Comparison of ENCODE assay signal across 25 cellular contexts in genomic region chr7:54992876-54993490, GRCh38. TPM values are rescaled to one million over a fixed set of nuclear protein-coding genes. Genes with fewer than 3 reads are reported as not detected.
DNase-seq lines count a peak whose midpoint lies in the region; ATAC-seq, FAIRE-seq and TF ChIP-seq lines count a peak whose summit lies in the region.
"Had no signal": no experiment of that assay in that cellular context is flagged by ENCODE, and none has a peak within 500 bp of the region (broad histone marks: within the 10 kb centered on the region; RNA-seq: fewer than 3 reads in every experiment).

No MANE protein-coding gene starts in this region.

- H3K36me3 Mint-ChIP-seq in WTC11: no peaks in the 10 kb centered on the region

- no peak overlapping the region for H3K18ac ChIP-seq in IMR-90 (ENCODE audit: low read depth, low read length)

- H3K4me2 ChIP-seq in IMR-90 (ENCODE audit: low read depth, low read length): no peak overlapping the region
- peak overlapping the region; percentile 21; the same call in 1 of the 2 replicates for H3K4me2 ChIP-seq in HepG2 (ENCODE audit: low read depth, low read length)

- H3K4me3 ChIP-seq in IMR-90 (ENCODE audit: insufficient read depth, low read depth, low read length): no peak overlapping the region
- no peak overlapping the region for H3K4me3 ChIP-seq in cardiac fibroblast (replicated peaks in 1 of 2; ENCODE audit: low read depth in 2 of 2, low read length in 2 of 2)
- no peak overlapping the region for H3K4me3 ChIP-seq in HepG2 (replicated peaks in 1 of 3; ENCODE audit: insufficient read depth in 1 of 3, low read depth in 2 of 3, low read length in 3 of 3)
- H3K4me3 ChIP-seq in HAP-1: no peak overlapping the region
- H3K4me3 ChIP-seq: gastrocnemius medialis, psoas muscle had no signal

- no peak overlapping the region for H3K56ac ChIP-seq in IMR-90 (ENCODE audit: extremely low read depth, insufficient read depth, low read length)

- BruUV-seq in IMR-90 (replicated peaks; lab: Mats Ljungman, UMichigan): no TSS peak
- no TSS peak for BruUV-seq in HepG2 (replicated peaks; lab: Mats Ljungman, UMichigan)

- H3K4ac ChIP-seq in IMR-90 (ENCODE audit: low read depth, low read length): peak overlapping the region; percentile 52

- H2AFZ ChIP-seq in IMR-90 (replicated peaks; ENCODE audit: low read length, poor library complexity) (peak overlapping the region; percentile 30), HepG2 (ENCODE audit: low read length) (no peak overlapping the region)

- peaks cover 0 to 11% of the 10 kb centered on the region in 2 experiments; a peak in 1 of 4 replicates for H3K79me1 ChIP-seq in IMR-90 (ENCODE audit: low read depth in 1 of 2, low read length in 2 of 2)

- H4K20me1 ChIP-seq in IMR-90 (ENCODE audit: insufficient read depth, low read length) (no peaks in the 10 kb centered on the region), HepG2 (ENCODE audit: insufficient read depth, low read length) (no peaks in the 10 kb centered on the region)

- ATAC-seq in IMR-90 (ENCODE audit: low read depth): no peak
- peak; percentile 47; the same call in 2 of the 3 replicates for ATAC-seq in HepG2
- ATAC-seq in HG03439 (IDR thresholded peaks at IDR 0.05; ENCODE audit: unreplicated experiment): no peak
- no peak for ATAC-seq in WTC11
- ATAC-seq: activated T-cell treated with anti-CD3 and anti-CD28 coated beads, Interleukin-2, amount 50 U/mL, for 4 hours had no signal

- H3K9me3 Mint-ChIP-seq in WTC11: 0 out of 2 replicates have a peak, but pooled peaks cover 3% of the 10 kb centered on the region
- H3K9me3 Mint-ChIP-seq: activated T-cell treated with anti-CD3 and anti-CD28 coated beads, Interleukin-2, amount 50 U/mL, for 4 hours had no signal

- DNase-seq in EL: peak; percentile 36
- peak; percentile 11 for DNase-seq in IMR-90
- peak; percentile 26 to 66 for DNase-seq in cardiac fibroblast (ENCODE audit: low read depth in 2 of 2)
- DNase-seq in HepG2 (ENCODE audit: low spot score): no peak
- DNase-seq in HAP-1 (ENCODE audit: low spot score in 2 of 2): no peak
- no peak for DNase-seq in NCI-H345 (lab: John Stamatoyannopoulos, UW)
- no peak for DNase-seq in WTC11 (ENCODE audit: low spot score)
- DNase-seq: activated naive CD4-positive, alpha-beta T cell; activated T-cell treated with anti-CD3 and anti-CD28 coated beads, Interleukin-2, amount 50 U/mL, for 4 hours; AML-193; amniotic stem cell; DMS79 treated with DMSO at 0.1 percent for 48 hours; gastrocnemius medialis; MM.1S; NCI-H187; NCI-H226; NCI-H82; psoas muscle; stimulated activated CD4-positive, alpha-beta T cell treated with anti-CD3 and anti-CD28 coated beads, Interleukin-4, amount 100 ng/mL, for 24 hours; stimulated activated naive CD4-positive, alpha-beta T cell treated with Interleukin-2 at 50 U/mL for 16 hours had no signal

- no peaks in the 10 kb centered on the region for H3K9me3 ChIP-seq in IMR-90 (ENCODE audit: control insufficient read depth, insufficient read depth, low read length)
- H3K9me3 ChIP-seq in HepG2 (ENCODE audit: low read length): no peaks in the 10 kb centered on the region
- no peaks in the 10 kb centered on the region for H3K9me3 ChIP-seq in HAP-1
- H3K9me3 ChIP-seq: gastrocnemius medialis, neutrophil, psoas muscle had no signal

- in situ Hi-C loops in IMR-90 (cut with MboI; ENCODE audit: low sequenced_read_pairs) (no loop called here), HepG2 (cut with HindIII; ENCODE audit: extremely low pct_ligation_motif_present, low pct_unique_long_range_greater_than_20kb) (no loop called here), HAP-1 (cut with MboI; ENCODE audit: low sequenced_read_pairs) (no loop called here)

- CTCF ChIA-PET in IMR-90 (lab: Yijun Ruan, JAX) (no interaction called here), HepG2 (lab: Yijun Ruan, JAX; ENCODE audit: low intra/inter-chr PET ratio, low total read pairs) (no interaction called here), WTC11 (lab: Charles Lee) (interaction anchor here (0.9 to 2.4 kb wide), 3 partner anchors 10 to 262 kb away, joined by 3 to 15 read pairs (median 6); no protein-coding TSS in a partner anchor)

- H3K27me3 ChIP-seq in IMR-90 (ENCODE audit: control insufficient read depth, insufficient read depth, low read length): no peaks in the 10 kb centered on the region
- no peaks in the 10 kb centered on the region for H3K27me3 ChIP-seq in HepG2 (ENCODE audit: control insufficient read depth in 1 of 2, insufficient read depth in 2 of 2, low read length in 2 of 2)
- no peaks in the 10 kb centered on the region for H3K27me3 ChIP-seq in HAP-1 (ENCODE audit: low read depth)
- H3K27me3 ChIP-seq: gastrocnemius medialis, neutrophil had no signal

- intact Hi-C loops in IMR-90 (cut with micrococcal nuclease): no loop called here
- intact Hi-C loops in HepG2 (cut with micrococcal nuclease; ENCODE audit: unreplicated experiment): no loop called here

- TF ChIP-seq POLR2A in IMR-90 (IDR thresholded peaks at IDR 0.05; ENCODE audit: low read depth, low read length): no peak
- TF ChIP-seq POLR2A in HepG2 (IDR thresholded peaks at IDR 0.05; ENCODE audit: insufficient read depth in 1 of 2, low read depth in 2 of 2, low read length in 2 of 2): no peak

- H3K27me3 Mint-ChIP-seq in WTC11 (ENCODE audit: low read depth): no peaks in the 10 kb centered on the region
- H3K27me3 Mint-ChIP-seq: dendritic cell treated with granulocyte-macrophage colony-stimulating factor and Interleukin-4, amounts not matched to agents 40 ng/mL and 50 ng/mL, for 4 days had no signal

- H3K23ac ChIP-seq in IMR-90 (ENCODE audit: low read depth, low read length): no peak overlapping the region; the same call in 1 of the 2 replicates

- H4K91ac ChIP-seq in IMR-90 (ENCODE audit: insufficient read depth, low read depth, low read length): 0 out of 2 replicates have a peak overlapping the region, but pooled peaks have one; percentile 6

- H2AK5ac ChIP-seq in IMR-90 (ENCODE audit: low read depth, low read length): peak overlapping the region; percentile 53; the same call in 1 of the 2 replicates

- H2BK20ac ChIP-seq in IMR-90 (ENCODE audit: low read depth, low read length): no peak overlapping the region

- no peak overlapping the region for H3K4me3 Mint-ChIP-seq in WTC11
- H3K4me3 Mint-ChIP-seq: activated T-cell treated with anti-CD3 and anti-CD28 coated beads, Interleukin-2, amount 50 U/mL, for 4 hours; dendritic cell treated with granulocyte-macrophage colony-stimulating factor and Interleukin-4, amounts not matched to agents 40 ng/mL and 50 ng/mL, for 4 days had no signal

- H3K9ac ChIP-seq in IMR-90 (ENCODE audit: low read depth, low read length): no peak overlapping the region
- H3K9ac ChIP-seq in HepG2 (ENCODE audit: insufficient read depth, low read depth, low read length): no peak overlapping the region

- peaks cover 13% of the 10 kb centered on the region for H3K4me1 ChIP-seq in IMR-90 (ENCODE audit: control insufficient read depth, insufficient read depth, low read length)
- H3K4me1 ChIP-seq in HepG2 (ENCODE audit: insufficient read depth, low read length): peaks cover 38% of the 10 kb centered on the region
- no peaks in the 10 kb centered on the region for H3K4me1 ChIP-seq in HAP-1
- H3K4me1 ChIP-seq: psoas muscle had no signal

- H4K8ac ChIP-seq in IMR-90 (ENCODE audit: low read depth in 2 of 2, low read length in 2 of 2): no peak overlapping the region

- H3K4me1 Mint-ChIP-seq in WTC11: peaks cover 11% of the 10 kb centered on the region

- H2BK120ac ChIP-seq in IMR-90 (ENCODE audit: low read depth, low read length): peak overlapping the region; percentile 57

- H3K14ac ChIP-seq in IMR-90 (replicated peaks; ENCODE audit: low read depth, low read length): peak overlapping the region; percentile 41; the same call in 1 of the 2 replicates

- no peak for TF ChIP-seq EP300 in HepG2 (IDR thresholded peaks at IDR 0.05; ENCODE audit: low read depth in 2 of 2, low read length in 2 of 2)
- TF ChIP-seq EP300 in HepG2 (CRISPR knock-in tag; IDR thresholded peaks at IDR 0.05; ENCODE audit: borderline replicate concordance): no peak

- no peak for FAIRE-seq in HepG2 (lab: Jason Lieb, UNC)
- FAIRE-seq: TTC549 had no signal

- no peak overlapping the region for H4K5ac ChIP-seq in IMR-90 (ENCODE audit: low read depth, low read length)

- POLR2A ChIA-PET in IMR-90 (lab: Charles Lee; ENCODE audit: unreplicated experiment) (no interaction called here), HepG2 (lab: Yijun Ruan, JAX) (interaction anchor here (1.1 kb wide), 1 partner anchor 11 kb away, joined by 3 read pairs; no protein-coding TSS in a partner anchor), WTC11 (lab: Charles Lee) (no interaction called here)

- H3K79me2 ChIP-seq in HepG2 (ENCODE audit: insufficient read depth, low read length): no peaks in the 10 kb centered on the region

- whole genome bisulfite sequencing in IMR-90 (ENCODE audit: extremely low coverage in 2 of 2, insufficient read length in 1 of 2), 2 experiments: no CpG with 5 or more reads among the region's 4 CpGs
- WGBS in HepG2 (ENCODE audit: low lambda C conversion rate): 44% methylated on average over 4 of the region's 4 CpGs

- H3K27ac ChIP-seq in IMR-90 (ENCODE audit: insufficient read depth, low read length) (no peak overlapping the region), HepG2 (ENCODE audit: extremely low read length, insufficient read depth, low read length) (no peak overlapping the region)
- H3K27ac ChIP-seq: gastrocnemius medialis, neutrophil, psoas muscle had no signal

- dilution Hi-C loops in IMR-90 (cut with HindIII; ENCODE audit: low sequenced_read_pairs, unreplicated experiment): no loop called here

- H3K9me1 ChIP-seq in IMR-90 (ENCODE audit: insufficient read depth, low read length): peaks cover 18% of the 10 kb centered on the region

- no peak for TF ChIP-seq RAD21 in IMR-90 (IDR thresholded peaks at IDR 0.05; ENCODE audit: low read length)
- no peak for TF ChIP-seq RAD21 in HepG2 (CRISPR knock-in tag; IDR thresholded peaks at IDR 0.05)

- H2AK9ac ChIP-seq in IMR-90 (replicated peaks; ENCODE audit: low read depth, low read length, poor library complexity): peak overlapping the region; percentile 50

- H3K36me3 ChIP-seq in IMR-90 (ENCODE audit: control insufficient read depth, insufficient read depth, low read length) (no peaks in the 10 kb centered on the region), HepG2 (replicated peaks in 1 of 2; ENCODE audit: control insufficient read depth in 1 of 2, insufficient read depth in 2 of 2, low read length in 2 of 2) (no peaks in the 10 kb centered on the region), HAP-1 (replicated peaks) (no peaks in the 10 kb centered on the region)
- H3K36me3 ChIP-seq: gastrocnemius medialis, neutrophil had no signal

- TF ChIP-seq CTCF in IMR-90 (conservative IDR thresholded peaks at IDR 0.05; ENCODE audit: low read depth, low read length) (no peak), cardiac fibroblast (IDR thresholded peaks at IDR 0.05; ENCODE audit: low read depth, low read length) (no peak), HepG2 (CRISPR knock-in tag; IDR thresholded peaks at IDR 0.05) (no peak), WTC11 (IDR thresholded peaks at IDR 0.05) (no peak)

- no peak overlapping the region for H2BK5ac ChIP-seq in IMR-90 (ENCODE audit: low read depth, low read length, poor library complexity, severe bottlenecking)

- no peak overlapping the region for H3K27ac Mint-ChIP-seq in WTC11
- H3K27ac Mint-ChIP-seq: dendritic cell treated with granulocyte-macrophage colony-stimulating factor and Interleukin-4, amounts not matched to agents 40 ng/mL and 50 ng/mL, for 4 days had no signal

- H2BK15ac ChIP-seq in IMR-90 (ENCODE audit: low read depth, low read length): peak overlapping the region; percentile 84; the same call in 1 of the 3 replicates

RNA-seq across cellular contexts. Expression of gene EGFR, which starts 25.8 kb away (rescaled TPM):
- 60.4 and 63.9 TPM in 2 replicates for total RNA-seq in IMR-90 (2012; rRNA removed)
- polyA plus RNA-seq in IMR-90 (2012; rRNA removed): 36.9 and 37.8 TPM in 2 replicates
- polyA plus RNA-seq in IMR-90 (2012; cell fraction: cytosol; rRNA removed): 24.8 and 27.5 TPM in 2 replicates
- polyA plus RNA-seq in IMR-90 (2012; cell fraction: nucleus; rRNA removed; ENCODE audit: low replicate concordance): 66.1 and 93.0 TPM in 2 replicates
- 7.0 TPM in 2 replicates for total RNA-seq in HepG2 (2016; rRNA removed; fragmentation: Illumina TruSeq; extraction: Trizol)
- total RNA-seq in HepG2 (2016; cell fraction: cytosol; rRNA removed; fragmentation: Illumina TruSeq; extraction: Trizol; ENCODE audit: low read depth): 1.3 and 1.9 TPM in 2 replicates
- total RNA-seq in HepG2 (2016; cell fraction: insoluble cytoplasmic fraction; rRNA removed; fragmentation: Illumina TruSeq; extraction: Trizol): 5.7 and 7.1 TPM in 2 replicates
- 3.8 and 3.9 TPM in 2 replicates for total RNA-seq in HepG2 (2016; cell fraction: membrane; rRNA removed; fragmentation: Illumina TruSeq; extraction: Trizol)
- 18.3 and 21.6 TPM in 2 replicates for total RNA-seq in HepG2 (2016; cell fraction: nucleus; rRNA removed; fragmentation: Illumina TruSeq; extraction: Trizol)
- polyA plus RNA-seq in HepG2 (2011; rRNA removed): 7.9 and 10.0 TPM in 2 replicates
- 5.7 and 6.5 TPM in 2 replicates for polyA plus RNA-seq in HepG2 (2011; cell fraction: cytosol; rRNA removed)
- polyA plus RNA-seq in HepG2 (2011; cell fraction: nucleus; rRNA removed): 15.6 and 16.1 TPM in 2 replicates
- 12.3 and 19.1 TPM in 2 replicates for polyA plus RNA-seq in HepG2 (2012)
- 0.76 and 0.86 TPM in 2 replicates for polyA plus RNA-seq in HepG2 (2016; cell fraction: cytosol; fragmentation: Illumina TruSeq; extraction: Trizol; ENCODE audit: low read depth)
- 4.0 and 4.9 TPM in 2 replicates for polyA plus RNA-seq in HepG2 (2016; cell fraction: insoluble cytoplasmic fraction; fragmentation: Illumina TruSeq; extraction: Trizol; ENCODE audit: low read depth)
- 1.4 and 1.9 TPM in 2 replicates for polyA plus RNA-seq in HepG2 (2016; cell fraction: membrane; fragmentation: Illumina TruSeq; extraction: Trizol; ENCODE audit: low read depth)
- polyA plus RNA-seq in HepG2 (2016; cell fraction: nucleus; fragmentation: Illumina TruSeq; extraction: Trizol; ENCODE audit: insufficient read depth, low read depth): 17.3 and 18.5 TPM in 2 replicates
- polyA minus RNA-seq in HepG2 (2011; rRNA and poly(A)+ RNA removed; ENCODE audit: low replicate concordance): 21.0 and 51.4 TPM in 2 replicates
- 9.3 and 14.3 TPM in 2 replicates for polyA minus RNA-seq in HepG2 (2011; cell fraction: cytosol; rRNA and poly(A)+ RNA removed)
- 25.0 and 26.9 TPM in 2 replicates for polyA minus RNA-seq in HepG2 (2011; cell fraction: nucleus; rRNA and poly(A)+ RNA removed)
- total RNA-seq in WTC11 (2021): 5.9 to 7.6 TPM (median 6.0 TPM) in 3 replicates
- total RNA-seq: activated CD8-positive, alpha-beta memory T cell treated with anti-CD3 and anti-CD28 coated beads for 36 hours had no signal

Comparison
In these comparisons a context has a peak if more than half of its experiments do, and no peak if none do; other contexts are left out.
1. DNase-seq: peak in EL (single experiment), IMR-90 (single experiment) and cardiac fibroblast (2 of 2); none in HepG2 (single experiment), HAP-1 (0 of 2), NCI-H345 (single experiment) and WTC11 (single experiment).